Comparison of ENCODE assay signal across 8 cellular contexts in genomic region chr3:29764603-29765254, GRCh38.
DNase-seq lines count a peak whose midpoint lies in the region; ATAC-seq and TF ChIP-seq lines count a peak whose summit lies in the region.

No MANE protein-coding gene starts in this region.

- H3K4me1 Mint-ChIP-seq in activated naive CD8-positive, alpha-beta T cell treated with anti-CD3 and anti-CD28 coated beads, Interleukin-2, amount 50 U/mL, for 24 hours: no peaks in the 10 kb centered on the region

- no peak overlapping the region for H3K4me3 Mint-ChIP-seq in activated naive CD8-positive, alpha-beta T cell treated with anti-CD3 and anti-CD28 coated beads, Interleukin-2, amount 50 U/mL, for 24 hours

- TF ChIP-seq CTCF in foreskin fibroblast (IDR thresholded peaks at IDR 0.05; ENCODE audit: low read depth, low read length): peak; percentile 55

- peaks cover 3% of the 10 kb centered on the region for H3K27me3 Mint-ChIP-seq in activated naive CD8-positive, alpha-beta T cell treated with anti-CD3 and anti-CD28 coated beads, Interleukin-2, amount 50 U/mL, for 24 hours

- no peaks in the 10 kb centered on the region for H3K36me3 Mint-ChIP-seq in activated naive CD8-positive, alpha-beta T cell treated with anti-CD3 and anti-CD28 coated beads, Interleukin-2, amount 50 U/mL, for 24 hours (ENCODE audit: low read depth)

- DNase-seq in H4 (ENCODE audit: low spot score): peak; percentile 37
- peak; percentile 67 for DNase-seq in OCI-M1 (lab: John Stamatoyannopoulos, UW)
- DNase-seq in foreskin fibroblast: peak; percentile 74 to 93
- DNase-seq in stromal cell of bone marrow (ENCODE audit: low read depth): peak; percentile 84
- no peak for DNase-seq in iPS-NIHi7 (ENCODE audit: extremely low spot score)
- no peak for DNase-seq in stimulated activated CD8-positive, alpha-beta memory T cell treated with anti-CD3 and anti-CD28 coated beads, Interleukin-4, amount 100 ng/mL, for 48 hours
- no peak for DNase-seq in activated naive CD8-positive, alpha-beta T cell treated with anti-CD3 and anti-CD28 coated beads, Interleukin-2, amount 50 U/mL, for 24 hours

- no peaks in the 10 kb centered on the region for H3K9me3 Mint-ChIP-seq in activated naive CD8-positive, alpha-beta T cell treated with anti-CD3 and anti-CD28 coated beads, Interleukin-2, amount 50 U/mL, for 24 hours

- ATAC-seq in GM21723 (IDR thresholded peaks at IDR 0.05; ENCODE audit: unreplicated experiment): no peak
- ATAC-seq in activated naive CD8-positive, alpha-beta T cell treated with anti-CD3 and anti-CD28 coated beads, Interleukin-2, amount 50 U/mL, for 24 hours: no peak

- H3K27ac Mint-ChIP-seq in activated naive CD8-positive, alpha-beta T cell treated with anti-CD3 and anti-CD28 coated beads, Interleukin-2, amount 50 U/mL, for 24 hours: no peak overlapping the region

- no peak overlapping the region for H3K4me3 ChIP-seq in foreskin fibroblast (ENCODE audit: low read depth in 1 of 2, low read length in 2 of 2)

Comparison
In these comparisons a context has a peak if more than half of its experiments do, and no peak if none do; other contexts are left out.
1. DNase-seq: peak in H4 (single experiment), OCI-M1 (single experiment), foreskin fibroblast (2 of 2) and stromal cell of bone marrow (single experiment); none in iPS-NIHi7 (single experiment), stimulated activated CD8-positive, alpha-beta memory T cell treated with anti-CD3 and anti-CD28 coated beads, Interleukin-4, amount 100 ng/mL, for 48 hours (single experiment) and activated naive CD8-positive, alpha-beta T cell treated with anti-CD3 and anti-CD28 coated beads, Interleukin-2, amount 50 U/mL, for 24 hours (single experiment).